28 cellular contexts compared by ENCODE assay signal in genomic region chr14:71311061-71311460, GRCh38.
"Had no signal": no experiment of that assay in that cellular context is flagged by ENCODE, and none has a peak within 500 bp of the region (broad histone marks: within the 10 kb centered on the region; RNA-seq: fewer than 3 reads in every experiment).

No MANE protein-coding gene starts in this region.

- H3K4me3 ChIP-seq: body of pancreas, Peyer's patch, SJCRH30 had no signal

- ATAC-seq: activated CD4-positive, alpha-beta T cell treated with anti-CD3 and anti-CD28 coated beads for 36 hours; activated T-helper 17 cell treated with anti-CD3 and anti-CD28 coated beads, Interleukin-2, amount 50 U/mL, for 72 hours; body of pancreas had no signal

- H3K9me2 ChIP-seq: SK-N-SH had no signal

- H3K4me1 Mint-ChIP-seq: activated CD4-positive, alpha-beta memory T cell treated with anti-CD3 and anti-CD28 coated beads, Interleukin-2, amount 10 ng/mL, durations not matched to agents 7 days and 5 days; activated CD4-positive, alpha-beta T cell treated with anti-CD3 and anti-CD28 coated beads for 36 hours; activated T-helper 17 cell treated with anti-CD3 and anti-CD28 coated beads, Interleukin-2, amount 50 U/mL, for 72 hours had no signal

- H3K27ac ChIP-seq: body of pancreas, Peyer's patch, RWPE1, SJCRH30, VCaP had no signal

- H3K4me1 ChIP-seq: body of pancreas, Peyer's patch, SJCRH30 had no signal

- DNase-seq: activated CD4-positive, alpha-beta memory T cell treated with anti-CD3 and anti-CD28 coated beads, Interleukin-2, amount 10 ng/mL, durations not matched to agents 7 days and 5 days; activated CD4-positive, alpha-beta T cell treated with anti-CD3 and anti-CD28 coated beads for 36 hours; activated CD4-positive, alpha-beta T cell treated with anti-CD3 and anti-CD28 coated beads, Interleukin-2, amount 50 U/mL, for 1 hour; activated CD4-positive, CD25-positive, alpha-beta regulatory T cell; activated gamma-delta T cell treated with Interleukin-2 at 50 U/mL for 16 hours; activated naive CD4-positive, alpha-beta T cell treated with anti-CD3 and anti-CD28 coated beads, Interleukin-2, amount 50 U/mL, for 16 hours; activated T-cell treated with anti-CD3 and anti-CD28 coated beads for 4 hours; activated T-cell treated with anti-CD3 and anti-CD28 coated beads, Interleukin-2, amount 50 U/mL, for 48 hours; aorta; body of pancreas; central memory CD4-positive, alpha-beta T cell; Kasumi-1; NCI-H1048; NCI-H146; NCI-H187 treated with DMSO at 0.1 percent for 48 hours; NCI-H2081 treated with DMSO at 0.1 percent for 48 hours; NCI-H526; NCI-H774; NK-92 treated with Interleukin-12 subunit alpha and Interleukin-12 subunit beta, amount 100 ng/mL, for 24 hours; Peyer's patch; Right ventricle myocardium superior; SJCRH30; SK-N-SH; T-helper 1 cell had no signal

- H3K27me3 ChIP-seq: body of pancreas, Peyer's patch, SJCRH30 had no signal

- H3K36me3 ChIP-seq: Peyer's patch, SJCRH30 had no signal

- H3K9me3 ChIP-seq: body of pancreas, Peyer's patch, SJCRH30, SK-N-SH had no signal

- H3K9ac ChIP-seq: SK-N-SH had no signal

- H3K27ac Mint-ChIP-seq: activated CD4-positive, alpha-beta memory T cell treated with anti-CD3 and anti-CD28 coated beads, Interleukin-2, amount 10 ng/mL, durations not matched to agents 7 days and 5 days; activated CD4-positive, alpha-beta T cell treated with anti-CD3 and anti-CD28 coated beads for 36 hours; activated T-helper 17 cell treated with anti-CD3 and anti-CD28 coated beads, Interleukin-2, amount 50 U/mL, for 72 hours had no signal

- FAIRE-seq: bronchial epithelial cell had no signal

- H3K4me3 Mint-ChIP-seq: activated CD4-positive, alpha-beta memory T cell treated with anti-CD3 and anti-CD28 coated beads, Interleukin-2, amount 10 ng/mL, durations not matched to agents 7 days and 5 days; activated CD4-positive, alpha-beta T cell treated with anti-CD3 and anti-CD28 coated beads for 36 hours; activated T-helper 17 cell treated with anti-CD3 and anti-CD28 coated beads, Interleukin-2, amount 50 U/mL, for 72 hours had no signal

- H3K4me2 ChIP-seq: SK-N-SH had no signal
